Comparison of ENCODE assay signal across 8 cellular contexts in the genomic region with DNA sequence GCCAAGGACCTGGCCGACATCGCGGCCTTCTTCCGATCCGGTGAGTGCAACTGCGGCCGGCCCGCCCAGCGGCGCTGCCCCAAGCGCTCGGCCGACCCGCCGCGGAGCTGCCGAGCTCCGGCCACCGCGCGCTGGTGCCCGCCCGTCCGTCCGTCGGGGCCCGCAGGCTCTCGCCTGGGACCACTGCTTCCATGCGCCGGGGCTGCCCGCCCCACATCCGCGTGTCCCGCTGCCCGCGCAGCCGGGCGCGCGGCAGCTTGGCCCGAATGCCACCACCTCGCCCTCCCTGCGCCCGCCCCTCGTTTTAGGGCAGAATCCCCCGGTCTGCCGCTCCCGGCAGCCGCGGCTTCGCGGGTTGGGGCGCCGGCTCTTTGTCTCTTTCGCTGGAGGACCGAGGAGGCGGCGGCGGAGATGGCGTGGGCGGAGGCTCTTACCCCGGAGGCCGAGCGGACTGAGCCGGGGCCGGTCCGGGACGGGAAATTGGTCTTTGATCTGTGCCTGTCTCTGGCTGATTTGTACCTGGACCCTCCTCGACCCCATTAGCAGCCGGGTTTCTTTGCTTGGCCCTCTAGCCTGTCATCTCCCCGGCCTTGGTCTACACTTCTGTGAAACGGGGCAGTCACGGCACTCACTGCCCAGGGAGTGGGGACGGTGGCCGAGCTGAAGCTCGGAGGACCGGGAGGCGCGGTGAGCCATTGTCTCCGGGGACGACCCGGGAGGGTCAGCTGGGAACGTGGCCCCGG. TPM values are rescaled to one million over a fixed set of nuclear protein-coding genes. Genes with fewer than 3 reads are reported as not detected.
A peak's percentile ranks its signal among the peaks of the same experiment; 100 is the strongest.
DNase-seq lines count a peak whose midpoint lies in the region; ATAC-seq and TF ChIP-seq lines count a peak whose summit lies in the region.

No MANE protein-coding gene starts in this region.

- no peak for TF ChIP-seq EP300 in neural cell (conservative IDR thresholded peaks at IDR 0.05; ENCODE audit: poor library complexity, severe bottlenecking)

- ATAC-seq in GM21528 (IDR thresholded peaks at IDR 0.05; ENCODE audit: low FRiP score, unreplicated experiment), result peak; percentile 14

- H3K27me3 ChIP-seq in esophagus squamous epithelium, result peaks cover 0 to 3% (median 0%) of the 10 kb centered on the region in 4 donors
- H3K27me3 ChIP-seq in neural cell (ENCODE audit: insufficient read depth, low read depth, low read length), result no peaks in the 10 kb centered on the region
- no peaks in the 10 kb centered on the region for H3K27me3 ChIP-seq in uterus

- H3K9me3 ChIP-seq in esophagus squamous epithelium (no peaks in the 10 kb centered on the region), neural cell (ENCODE audit: low read length) (no peaks in the 10 kb centered on the region), uterus (no peaks in the 10 kb centered on the region)

- intact Hi-C loops in esophagus squamous epithelium (cut with DNase I) (loop anchor here (10.0 kb wide), 1 partner anchor 121 kb away; no protein-coding TSS in a partner anchor), uterus (cut with DNase I; ENCODE audit: low total_unique reads) (loop anchor here (5.0 kb wide), 1 partner anchor 123 kb away; no protein-coding TSS in a partner anchor)

- peak overlapping the region; percentile 15 for H3K4me2 ChIP-seq in neural cell (ENCODE audit: low read length)

- no peak for TF ChIP-seq RAD21 in neural cell (conservative IDR thresholded peaks at IDR 0.05)

- TF ChIP-seq POLR2A in esophagus squamous epithelium (IDR thresholded peaks at IDR 0.05) (no peak), uterus (IDR thresholded peaks at IDR 0.05) (peak in 1 of 2 donors; percentile 8)

- peak overlapping the region; percentile 98 for H3K9ac ChIP-seq in neural cell (ENCODE audit: low read length)

- H3F3A ChIP-seq in neural cell (ENCODE audit: insufficient read depth, low read length, poor library complexity, severe bottlenecking), result peaks cover 8% of the 10 kb centered on the region

- DNase-seq in ELF-1 (ENCODE audit: low read depth, low spot score) (peak; percentile 58), HuH-7.5 (ENCODE audit: low spot score) (peak; percentile 47), esophagus squamous epithelium (lab: John Stamatoyannopoulos, UW) (no peak), uterus (peak in 1 of 2 donors; percentile 51), NCI-H1694 (lab: John Stamatoyannopoulos, UW) (no peak)
- DNase-seq in activated CD8-positive, alpha-beta memory T cell treated with anti-CD3 and anti-CD28 coated beads, Interleukin-2, amount 50 U/mL, for 48 hours, result peak; percentile 68

- H3K79me2 ChIP-seq in neural cell (replicated peaks; ENCODE audit: insufficient read depth, low read length), result peaks cover 50% of the 10 kb centered on the region

- H3K9me2 ChIP-seq in neural cell (ENCODE audit: insufficient read depth, low read length), result no peaks in the 10 kb centered on the region

- peak overlapping the region; percentile 63 to 91 (median 84) for H3K4me3 ChIP-seq in esophagus squamous epithelium
- H3K4me3 ChIP-seq in neural cell (ENCODE audit: low read length), result peak overlapping the region; percentile 85
- H3K4me3 ChIP-seq in uterus, result peak overlapping the region; percentile 57 to 95

- H3K4me1 ChIP-seq in esophagus squamous epithelium (peaks cover 12 to 58% (median 35%) of the 10 kb centered on the region in 3 donors), uterus (peaks cover 14 to 19% of the 10 kb centered on the region in 2 donors)

- no peak for TF ChIP-seq CTCF in esophagus squamous epithelium (IDR thresholded peaks at IDR 0.05)
- TF ChIP-seq CTCF in neural cell (IDR thresholded peaks at IDR 0.05; ENCODE audit: poor library complexity, severe bottlenecking), result no peak
- no peak for TF ChIP-seq CTCF in uterus (IDR thresholded peaks at IDR 0.05)

- 0% methylated on average over 6 of the region's 84 CpGs; no CpG with 5 or more reads in 1 of the 2 donors for WGBS in esophagus squamous epithelium, 2 donors

- no peaks in the 10 kb centered on the region for H3K36me3 ChIP-seq in esophagus squamous epithelium
- no peaks in the 10 kb centered on the region for H3K36me3 ChIP-seq in neural cell (ENCODE audit: insufficient read depth, low read length)
- H3K36me3 ChIP-seq in uterus, result no peaks in the 10 kb centered on the region

- H3K27ac ChIP-seq in esophagus squamous epithelium (peak overlapping the region; percentile 91 to 98 (median 93)), neural cell (ENCODE audit: low read length) (peak overlapping the region; percentile 90), uterus (peak overlapping the region; percentile 98 to 99)

- no peak overlapping the region for H2AFZ ChIP-seq in neural cell (ENCODE audit: low read depth, low read length)

- peaks cover 35% of the 10 kb centered on the region for H4K20me1 ChIP-seq in neural cell (ENCODE audit: insufficient read depth)

TF ChIP-seq in neural cell, 6 proteins besides CTCF, POLR2A, EP300 and RAD21:
- TF ChIP-seq EZH2 (IDR thresholded peaks at IDR 0.05; ENCODE audit: borderline replicate concordance, insufficient read depth, low read length, poor library complexity, severe bottlenecking) (no peak), POLR2AphosphoS5 (IDR thresholded peaks at IDR 0.05) (peak; percentile 21), SMC3 (conservative IDR thresholded peaks at IDR 0.05; ENCODE audit: poor library complexity) (no peak), MXI1 (conservative IDR thresholded peaks at IDR 0.05; ENCODE audit: poor library complexity, severe bottlenecking) (no peak), TAF1 (IDR thresholded peaks at IDR 0.05; ENCODE audit: low read depth) (peak; percentile 64)
- TF ChIP-seq, protein P1, sequence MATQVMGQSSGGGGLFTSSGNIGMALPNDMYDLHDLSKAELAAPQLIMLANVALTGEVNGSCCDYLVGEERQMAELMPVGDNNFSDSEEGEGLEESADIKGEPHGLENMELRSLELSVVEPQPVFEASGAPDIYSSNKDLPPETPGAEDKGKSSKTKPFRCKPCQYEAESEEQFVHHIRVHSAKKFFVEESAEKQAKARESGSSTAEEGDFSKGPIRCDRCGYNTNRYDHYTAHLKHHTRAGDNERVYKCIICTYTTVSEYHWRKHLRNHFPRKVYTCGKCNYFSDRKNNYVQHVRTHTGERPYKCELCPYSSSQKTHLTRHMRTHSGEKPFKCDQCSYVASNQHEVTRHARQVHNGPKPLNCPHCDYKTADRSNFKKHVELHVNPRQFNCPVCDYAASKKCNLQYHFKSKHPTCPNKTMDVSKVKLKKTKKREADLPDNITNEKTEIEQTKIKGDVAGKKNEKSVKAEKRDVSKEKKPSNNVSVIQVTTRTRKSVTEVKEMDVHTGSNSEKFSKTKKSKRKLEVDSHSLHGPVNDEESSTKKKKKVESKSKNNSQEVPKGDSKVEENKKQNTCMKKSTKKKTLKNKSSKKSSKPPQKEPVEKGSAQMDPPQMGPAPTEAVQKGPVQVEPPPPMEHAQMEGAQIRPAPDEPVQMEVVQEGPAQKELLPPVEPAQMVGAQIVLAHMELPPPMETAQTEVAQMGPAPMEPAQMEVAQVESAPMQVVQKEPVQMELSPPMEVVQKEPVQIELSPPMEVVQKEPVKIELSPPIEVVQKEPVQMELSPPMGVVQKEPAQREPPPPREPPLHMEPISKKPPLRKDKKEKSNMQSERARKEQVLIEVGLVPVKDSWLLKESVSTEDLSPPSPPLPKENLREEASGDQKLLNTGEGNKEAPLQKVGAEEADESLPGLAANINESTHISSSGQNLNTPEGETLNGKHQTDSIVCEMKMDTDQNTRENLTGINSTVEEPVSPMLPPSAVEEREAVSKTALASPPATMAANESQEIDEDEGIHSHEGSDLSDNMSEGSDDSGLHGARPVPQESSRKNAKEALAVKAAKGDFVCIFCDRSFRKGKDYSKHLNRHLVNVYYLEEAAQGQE (IDR thresholded peaks at IDR 0.05; ENCODE audit: borderline replicate concordance), result peak; percentile 75

RNA-seq across cellular contexts. Expression of gene TRIO, which starts 0.9 kb away (rescaled TPM):
- total RNA-seq in esophagus squamous epithelium (100 to 1,000 TPM in 1 of 4 donors, 10 to 100 TPM in 3; 21.2 to 105 (median 47.6) TPM), uterus (100 to 1,000 TPM in 3 of 4 donors, 10 to 100 TPM in 1; 93.5 to 234 (median 207) TPM)
- polyA plus RNA-seq in neural cell, result 168 and 178 TPM in 2 replicates
- polyA minus RNA-seq in neural cell, result 431 and 552 TPM in 2 replicates

Comparison
In these comparisons a context has a peak if more than half of its experiments do, and no peak if none do; other contexts are left out.
1. DNase-seq: peak in ELF-1 (single experiment), HuH-7.5 (single experiment) and activated CD8-positive, alpha-beta memory T cell treated with anti-CD3 and anti-CD28 coated beads, Interleukin-2, amount 50 U/mL, for 48 hours (single experiment); none in esophagus squamous epithelium (single experiment) and NCI-H1694 (single experiment).
2. Peak in every context shown above with its lines, with median percentiles within 50 percentile points of each other: H3K27ac ChIP-seq and H3K4me3 ChIP-seq.